ENCODE assay signal across 20 cellular contexts in the genomic region with DNA sequence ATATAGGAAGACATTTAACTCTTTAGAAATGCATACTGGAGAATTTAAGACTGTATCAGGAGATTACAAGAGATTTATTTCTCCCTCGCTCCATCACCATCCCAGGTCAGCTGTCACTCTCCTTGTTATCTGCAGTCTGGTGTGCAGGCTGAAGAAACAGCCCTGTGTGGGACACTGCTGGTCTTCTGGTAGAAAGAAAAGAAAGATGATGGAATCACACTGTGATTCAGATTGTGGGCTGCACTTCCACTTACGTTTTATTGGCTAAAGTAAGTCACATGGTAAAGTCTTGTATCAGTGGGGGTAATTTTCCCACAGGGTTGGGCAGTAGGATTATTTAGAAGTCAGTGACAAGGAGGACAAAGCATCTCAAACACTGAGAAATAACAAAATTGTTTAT. TPM values are rescaled to one million over a fixed set of nuclear protein-coding genes. Genes with fewer than 3 reads are reported as not detected.
DNase-seq lines count a peak whose midpoint lies in the region; ATAC-seq, FAIRE-seq and TF ChIP-seq lines count a peak whose summit lies in the region.
"Had no signal": no experiment of that assay in that cellular context is flagged by ENCODE, and none has a peak within 500 bp of the region (broad histone marks: within the 10 kb centered on the region; RNA-seq: fewer than 3 reads in every experiment).

No MANE protein-coding gene starts in this region.

- H3K9ac ChIP-seq in HepG2 (ENCODE audit: insufficient read depth, low read depth, low read length), result no peak overlapping the region
- H3K9ac ChIP-seq: BLaER1 had no signal

- ATAC-seq in HepG2, result no peak
- ATAC-seq in right lobe of liver, result no peak
- ATAC-seq in HG03439 (IDR thresholded peaks at IDR 0.05; ENCODE audit: unreplicated experiment), result no peak
- ATAC-seq: SK-N-SH treated with all-trans-retinoic acid at 6 μM for 48 hours had no signal

- in situ Hi-C loops in HepG2 (cut with HindIII; ENCODE audit: extremely low pct_ligation_motif_present, low pct_unique_long_range_greater_than_20kb), result no loop called here

- POLR2A ChIA-PET in HepG2 (lab: Yijun Ruan, JAX), result no interaction called here

- CTCF ChIA-PET in HepG2 (lab: Yijun Ruan, JAX; ENCODE audit: low intra/inter-chr PET ratio, low total read pairs), result no interaction called here

- no peak for TF ChIP-seq CTCF in HepG2 (CRISPR knock-in tag; IDR thresholded peaks at IDR 0.05)
- TF ChIP-seq CTCF in right lobe of liver (IDR thresholded peaks at IDR 0.05), result no peak
- TF ChIP-seq CTCF in choroid plexus epithelial cell (conservative IDR thresholded peaks at IDR 0.05; ENCODE audit: low read depth, low read length), result no peak
- no peak for TF ChIP-seq CTCF in nephron progenitor cell (IDR thresholded peaks at IDR 0.05)

- H3K27ac ChIP-seq in HepG2 (ENCODE audit: extremely low read length, insufficient read depth, low read length) (no peak overlapping the region), right lobe of liver (no peak overlapping the region)
- H3K27ac ChIP-seq: BLaER1 had no signal

- peaks cover 26% of the 10 kb centered on the region for H3K4me1 ChIP-seq in HepG2 (ENCODE audit: insufficient read depth, low read length)
- no peaks in the 10 kb centered on the region for H3K4me1 ChIP-seq in right lobe of liver

- no peak overlapping the region for H3K4me3 Mint-ChIP-seq in nephron progenitor cell
- H3K4me3 Mint-ChIP-seq: CD8-positive, alpha-beta memory T cell had no signal

- H3K9me3 Mint-ChIP-seq in nephron progenitor cell, result no peaks in the 10 kb centered on the region
- H3K9me3 Mint-ChIP-seq: CD8-positive, alpha-beta memory T cell had no signal

- TF ChIP-seq EP300 in HepG2 (IDR thresholded peaks at IDR 0.05; ENCODE audit: low read depth in 2 of 2, low read length in 2 of 2), result no peak
- TF ChIP-seq EP300 in HepG2 (CRISPR knock-in tag; IDR thresholded peaks at IDR 0.05; ENCODE audit: borderline replicate concordance), result no peak

- intact Hi-C loops in HepG2 (cut with micrococcal nuclease; ENCODE audit: unreplicated experiment), result no loop called here
- intact Hi-C loops in right lobe of liver (cut with DNase I), result no loop called here

- no peak overlapping the region for H3K27ac Mint-ChIP-seq in nephron progenitor cell

- no peaks in the 10 kb centered on the region for H3K36me3 ChIP-seq in HepG2 (replicated peaks in 1 of 2; ENCODE audit: control insufficient read depth in 1 of 2, insufficient read depth in 2 of 2, low read length in 2 of 2)
- no peaks in the 10 kb centered on the region for H3K36me3 ChIP-seq in right lobe of liver
- H3K36me3 ChIP-seq: BLaER1 had no signal

- no peaks in the 10 kb centered on the region for H3K79me2 ChIP-seq in HepG2 (ENCODE audit: insufficient read depth, low read length)

- H3K9me3 ChIP-seq in HepG2 (ENCODE audit: low read length), result no peaks in the 10 kb centered on the region
- H3K9me3 ChIP-seq in right lobe of liver, result no peaks in the 10 kb centered on the region
- H3K9me3 ChIP-seq: BLaER1 had no signal

- H3K27me3 ChIP-seq in HepG2 (ENCODE audit: control insufficient read depth in 1 of 2, insufficient read depth in 2 of 2, low read length in 2 of 2), result 0 out of 5 replicates have a peak, but pooled peaks cover 0 to 6% of the 10 kb centered on the region in 2 experiments
- H3K27me3 ChIP-seq in right lobe of liver, result no peaks in the 10 kb centered on the region
- H3K27me3 ChIP-seq: BLaER1 had no signal

- no peak overlapping the region for H2AFZ ChIP-seq in HepG2 (ENCODE audit: low read length)

- peaks cover 5% of the 10 kb centered on the region for H3K27me3 Mint-ChIP-seq in nephron progenitor cell (ENCODE audit: low read depth, poor library complexity)

- no TSS peak for BruUV-seq in HepG2 (replicated peaks; lab: Mats Ljungman, UMichigan)

- 41% methylated on average over 2 of the region's 2 CpGs for WGBS in HepG2 (ENCODE audit: low lambda C conversion rate)
- WGBS in right lobe of liver (ENCODE audit: insufficient coverage, low coverage, low lambda C conversion rate, missing lambda C conversion rate), result 66% methylated on average over 2 of the region's 2 CpGs

- peaks cover 11% of the 10 kb centered on the region for H3K4me1 Mint-ChIP-seq in nephron progenitor cell
- H3K4me1 Mint-ChIP-seq: CD8-positive, alpha-beta memory T cell had no signal

- no peak for FAIRE-seq in HepG2 (lab: Jason Lieb, UNC)
- FAIRE-seq: D721Med, H54, RCC 7860 had no signal

- H3K4me3 ChIP-seq in HepG2 (replicated peaks in 1 of 3; ENCODE audit: insufficient read depth in 1 of 3, low read depth in 2 of 3, low read length in 3 of 3) (no peak overlapping the region), right lobe of liver (no peak overlapping the region), choroid plexus epithelial cell (ENCODE audit: low read depth, low read length) (no peak overlapping the region)
- H3K4me3 ChIP-seq: BLaER1 had no signal

- DNase-seq in HepG2 (ENCODE audit: low spot score) (no peak), right lobe of liver (no peak), OCI-M1 (lab: John Stamatoyannopoulos, UW) (peak; percentile 46), choroid plexus epithelial cell (ENCODE audit: low read depth) (peak; percentile 23), NOMO-1 treated with DMSO at 0.1 percent for 48 hours (lab: John Stamatoyannopoulos, UW; ENCODE audit: unreplicated experiment) (no peak), nephron progenitor cell (no peak), NCI-H2081 (lab: John Stamatoyannopoulos, UW) (no peak)
- DNase-seq: CD8-positive, alpha-beta memory T cell; DMS79; NCI-H1048; NCI-H1436 treated with DMSO at 0.1 percent for 48 hours; NCI-H2029 treated with DMSO at 0.1 percent for 48 hours; NCI-H510A treated with DMSO at 0.1 percent for 48 hours; SHP77 treated with DMSO at 0.1 percent for 48 hours had no signal

- H3K36me3 Mint-ChIP-seq in nephron progenitor cell (ENCODE audit: low read depth), result no peaks in the 10 kb centered on the region
- H3K36me3 Mint-ChIP-seq: CD8-positive, alpha-beta memory T cell had no signal

- no peak for TF ChIP-seq RAD21 in HepG2 (CRISPR knock-in tag; IDR thresholded peaks at IDR 0.05)

- TF ChIP-seq POLR2A in HepG2 (IDR thresholded peaks at IDR 0.05; ENCODE audit: insufficient read depth in 1 of 2, low read depth in 2 of 2, low read length in 2 of 2) (no peak), right lobe of liver (IDR thresholded peaks at IDR 0.05) (no peak)

- H4K20me1 ChIP-seq in HepG2 (ENCODE audit: insufficient read depth, low read length), result no peaks in the 10 kb centered on the region
- H4K20me1 ChIP-seq: BLaER1 had no signal

- H3K4me2 ChIP-seq in HepG2 (ENCODE audit: low read depth, low read length), result no peak overlapping the region
- H3K4me2 ChIP-seq: BLaER1 had no signal

TF ChIP-seq in HepG2, 621 proteins besides CTCF, POLR2A, EP300 and RAD21:
- TF ChIP-seq ZNF12 (CRISPR knock-in tag; IDR thresholded peaks at IDR 0.05) (no peak), ZNF33B (CRISPR knock-in tag; IDR thresholded peaks at IDR 0.05) (no peak), NFYB (CRISPR knock-in tag; IDR thresholded peaks at IDR 0.05) (0 out of 2 replicates have a peak, but pooled peaks have one; percentile 24), HDAC2 (CRISPR knock-in tag; IDR thresholded peaks at IDR 0.05) (no peak), PITX1 (CRISPR knock-in tag; IDR thresholded peaks at IDR 0.05) (no peak)

RNA-seq across cellular contexts. Expression of a gene that starts 18.1 kb away (rescaled TPM):
- total RNA-seq in HepG2 (2016; rRNA removed; fragmentation: Illumina TruSeq; extraction: Trizol) (61.6 and 84.3 TPM in 2 replicates), right lobe of liver (10 to 100 TPM in 3 of 6 experiments, 1 to 10 TPM in 3; 6.6 to 19.4 (median 9.3) TPM)
- total RNA-seq in HepG2 (2016; cell fraction: cytosol; rRNA removed; fragmentation: Illumina TruSeq; extraction: Trizol; ENCODE audit: low read depth), result 17.6 and 23.7 TPM in 2 replicates
- total RNA-seq in HepG2 (2016; cell fraction: insoluble cytoplasmic fraction; rRNA removed; fragmentation: Illumina TruSeq; extraction: Trizol), result 60.7 and 84.6 TPM in 2 replicates
- total RNA-seq in HepG2 (2016; cell fraction: membrane; rRNA removed; fragmentation: Illumina TruSeq; extraction: Trizol), result 41.4 and 48.2 TPM in 2 replicates
- 107 and 136 TPM in 2 replicates for total RNA-seq in HepG2 (2016; cell fraction: nucleus; rRNA removed; fragmentation: Illumina TruSeq; extraction: Trizol)
- polyA plus RNA-seq in HepG2 (2011; rRNA removed), result 65.8 and 93.6 TPM in 2 replicates
- 60.4 and 102 TPM in 2 replicates for polyA plus RNA-seq in HepG2 (2011; cell fraction: cytosol; rRNA removed)
- 27.5 and 41.2 TPM in 2 replicates for polyA plus RNA-seq in HepG2 (2011; cell fraction: nucleus; rRNA removed)
- polyA plus RNA-seq in HepG2 (2012), result 108 TPM in 2 replicates
- 33.3 and 33.4 TPM in 2 replicates for polyA plus RNA-seq in HepG2 (2016; cell fraction: cytosol; fragmentation: Illumina TruSeq; extraction: Trizol; ENCODE audit: low read depth)
- polyA plus RNA-seq in HepG2 (2016; cell fraction: insoluble cytoplasmic fraction; fragmentation: Illumina TruSeq; extraction: Trizol; ENCODE audit: low read depth), result 90.6 and 101 TPM in 2 replicates
- 46.3 and 50.2 TPM in 2 replicates for polyA plus RNA-seq in HepG2 (2016; cell fraction: membrane; fragmentation: Illumina TruSeq; extraction: Trizol; ENCODE audit: low read depth)
- 276 and 302 TPM in 2 replicates for polyA plus RNA-seq in HepG2 (2016; cell fraction: nucleus; fragmentation: Illumina TruSeq; extraction: Trizol; ENCODE audit: insufficient read depth, low read depth)
- polyA minus RNA-seq in HepG2 (2011; rRNA and poly(A)+ RNA removed; ENCODE audit: low replicate concordance), result 36.0 and 221 TPM in 2 replicates
- polyA minus RNA-seq in HepG2 (2011; cell fraction: cytosol; rRNA and poly(A)+ RNA removed), result 33.3 and 35.0 TPM in 2 replicates
- 20.1 and 20.8 TPM in 2 replicates for polyA minus RNA-seq in HepG2 (2011; cell fraction: nucleus; rRNA and poly(A)+ RNA removed)

Comparison
In these comparisons a context has a peak if more than half of its experiments do, and no peak if none do; other contexts are left out.
1. DNase-seq: peak in OCI-M1 (single experiment) and choroid plexus epithelial cell (single experiment); none in HepG2 (single experiment), right lobe of liver (0 of 3), NOMO-1 treated with DMSO at 0.1 percent for 48 hours (single experiment), nephron progenitor cell (single experiment) and NCI-H2081 (0 of 2).